ENCODE assay signal across 25 cellular contexts in genomic region chr15:38050988-38051387, GRCh38.
DNase-seq lines count a peak whose midpoint lies in the region; ATAC-seq, FAIRE-seq and TF ChIP-seq lines count a peak whose summit lies in the region.
"Had no signal": no experiment of that assay in that cellular context is flagged by ENCODE, and none has a peak within 500 bp of the region (broad histone marks: within the 10 kb centered on the region; RNA-seq: fewer than 3 reads in every experiment).

No MANE protein-coding gene starts in this region.

- H3K79me2 ChIP-seq in hepatocyte: no peaks in the 10 kb centered on the region

- H3K4me3 ChIP-seq in BLaER1 treated with 17β-estradiol and CSF1 and Interleukin-3, amounts not matched to agents 10 nM and 100 nM: no peak overlapping the region
- H3K4me3 ChIP-seq in hepatocyte: no peak overlapping the region
- H3K4me3 ChIP-seq: esophagus squamous epithelium, gastroesophageal sphincter, lung, SJCRH30 had no signal

- peak overlapping the region in 5 of 11 experiments; percentile 42 to 80 (median 70); a peak in 8 of 22 replicates for H3K9ac ChIP-seq in BLaER1 treated with 17β-estradiol and CSF1 and Interleukin-3, amounts not matched to agents 10 nM and 100 nM

- H3K9me3 ChIP-seq in BLaER1 treated with 17β-estradiol and CSF1 and Interleukin-3, amounts not matched to agents 10 nM and 100 nM (replicated peaks in 1 of 11): peaks cover 6 to 34% (median 10%) of the 10 kb centered on the region in 11 experiments; a peak in 18 of 22 replicates
- no peaks in the 10 kb centered on the region for H3K9me3 ChIP-seq in hepatocyte (ENCODE audit: low read depth)
- H3K9me3 ChIP-seq: esophagus squamous epithelium, gastroesophageal sphincter, SJCRH30 had no signal

- no peak for TF ChIP-seq CTCF in hepatocyte (IDR thresholded peaks at IDR 0.05; ENCODE audit: poor library complexity)
- no peak for TF ChIP-seq CTCF in osteocyte (IDR thresholded peaks at IDR 0.05)

- no peak overlapping the region for H2AFZ ChIP-seq in hepatocyte

- no peaks in the 10 kb centered on the region for H3K27me3 Mint-ChIP-seq in osteocyte (ENCODE audit: unreplicated experiment)

- no peaks in the 10 kb centered on the region for H3K27me3 ChIP-seq in BLaER1 treated with 17β-estradiol and CSF1 and Interleukin-3, amounts not matched to agents 10 nM and 100 nM
- no peaks in the 10 kb centered on the region for H3K27me3 ChIP-seq in hepatocyte
- H3K27me3 ChIP-seq: esophagus squamous epithelium, gastroesophageal sphincter, SJCRH30 had no signal

- no peak for FAIRE-seq in GM19239 (lab: Jason Lieb, UNC)
- FAIRE-seq: colon, D721Med had no signal

- no peaks in the 10 kb centered on the region for H4K20me1 ChIP-seq in BLaER1 treated with 17β-estradiol and CSF1 and Interleukin-3, amounts not matched to agents 10 nM and 100 nM
- no peaks in the 10 kb centered on the region for H4K20me1 ChIP-seq in hepatocyte (ENCODE audit: insufficient read depth, poor library complexity, severe bottlenecking)

- DNase-seq in MV-4-11 (lab: John Stamatoyannopoulos, UW) (peak; percentile 13), hepatocyte (ENCODE audit: low spot score) (no peak), osteocyte (ENCODE audit: extremely low spot score, unreplicated experiment) (no peak), AG08395 (ENCODE audit: low spot score) (no peak), GM19239 (ENCODE audit: insufficient read length, low spot score) (no peak)
- DNase-seq: activated CD4-positive, CD25-positive, alpha-beta regulatory T cell treated with anti-CD3 and anti-CD28 coated beads, Interleukin-2, amount 50 U/mL, for 72 hours; activated CD8-positive, alpha-beta T cell treated with anti-CD3 and anti-CD28 coated beads, Interleukin-2, amount 10 ng/mL, durations not matched to agents 7 days and 5 days; activated T-cell treated with anti-CD3 and anti-CD28 coated beads, Interleukin-2, amount 50 U/mL, for 1 hour; esophagus squamous epithelium; hypothalamus; NCI-H1417 treated with DMSO at 0.1 percent for 48 hours; NCI-H2081 treated with DMSO at 0.1 percent for 48 hours; nucleus accumbens; SJCRH30; stimulated activated CD4-positive, alpha-beta T cell treated with anti-CD3 and anti-CD28 coated beads, Interleukin-4, amount 100 ng/mL, for 24 hours; stimulated activated naive B cell treated with anti-CD40 and anti-IgM and Interleukin-4, amounts not matched to agents 10 μg/mL and 1 μg/mL and 100 μg/mL, for 72 hours had no signal

- H3K36me3 ChIP-seq in BLaER1 treated with 17β-estradiol and CSF1 and Interleukin-3, amounts not matched to agents 10 nM and 100 nM: peaks cover 0 to 4% (median 0%) of the 10 kb centered on the region in 11 experiments; a peak in 1 of 22 replicates
- no peaks in the 10 kb centered on the region for H3K36me3 ChIP-seq in hepatocyte (replicated peaks; ENCODE audit: insufficient read depth, low read depth)
- H3K36me3 ChIP-seq: esophagus squamous epithelium, gastroesophageal sphincter, SJCRH30 had no signal

- peaks cover 0 to 100% (median 23%) of the 10 kb centered on the region in 10 experiments; a peak in 12 of 20 replicates for H3K4me1 ChIP-seq in BLaER1 treated with 17β-estradiol and CSF1 and Interleukin-3, amounts not matched to agents 10 nM and 100 nM
- H3K4me1 ChIP-seq in hepatocyte (ENCODE audit: insufficient read depth): peaks cover 11% of the 10 kb centered on the region
- H3K4me1 ChIP-seq: gastroesophageal sphincter, SJCRH30 had no signal

- H3K36me3 Mint-ChIP-seq in osteocyte (ENCODE audit: unreplicated experiment): no peaks in the 10 kb centered on the region

- peak overlapping the region; percentile 19 for H3K27ac Mint-ChIP-seq in osteocyte (ENCODE audit: unreplicated experiment)
- H3K27ac Mint-ChIP-seq: activated CD8-positive, alpha-beta T cell treated with anti-CD3 and anti-CD28 coated beads, Interleukin-2, amount 10 ng/mL, durations not matched to agents 7 days and 5 days; stimulated activated naive B cell treated with anti-CD40 and anti-IgM and Interleukin-4, amounts not matched to agents 10 μg/mL and 1 μg/mL and 100 μg/mL, for 72 hours had no signal

- peak overlapping the region in 5 of 11 experiments; percentile 71 to 91 (median 83); a peak in 10 of 22 replicates for H3K27ac ChIP-seq in BLaER1 treated with 17β-estradiol and CSF1 and Interleukin-3, amounts not matched to agents 10 nM and 100 nM
- peak overlapping the region; percentile 11 for H3K27ac ChIP-seq in hepatocyte
- H3K27ac ChIP-seq: C4-2B, gastroesophageal sphincter, SJCRH30 had no signal

- ATAC-seq in GM19463 (IDR thresholded peaks at IDR 0.05; ENCODE audit: unreplicated experiment) (no peak), GM21360 (IDR thresholded peaks at IDR 0.05; ENCODE audit: unreplicated experiment) (no peak)
- ATAC-seq: activated CD8-positive, alpha-beta T cell treated with anti-CD3 and anti-CD28 coated beads, Interleukin-2, amount 10 ng/mL, durations not matched to agents 7 days and 5 days; Panc1; stimulated activated naive B cell treated with anti-CD40 and anti-IgM and Interleukin-4, amounts not matched to agents 10 μg/mL and 1 μg/mL and 100 μg/mL, for 72 hours had no signal

- H3K4me2 ChIP-seq in BLaER1 treated with 17β-estradiol and CSF1 and Interleukin-3, amounts not matched to agents 10 nM and 100 nM: peak overlapping the region in 6 of 11 experiments; percentile 45 to 77 (median 60); a peak in 12 of 22 replicates
- H3K4me2 ChIP-seq in hepatocyte: no peak overlapping the region

- no peak overlapping the region for H3K4me3 Mint-ChIP-seq in osteocyte (ENCODE audit: unreplicated experiment)
- H3K4me3 Mint-ChIP-seq: activated CD8-positive, alpha-beta T cell treated with anti-CD3 and anti-CD28 coated beads, Interleukin-2, amount 10 ng/mL, durations not matched to agents 7 days and 5 days; stimulated activated naive B cell treated with anti-CD40 and anti-IgM and Interleukin-4, amounts not matched to agents 10 μg/mL and 1 μg/mL and 100 μg/mL, for 72 hours had no signal

- H3K9me2 ChIP-seq in hepatocyte (replicated peaks; ENCODE audit: insufficient read depth): no peaks in the 10 kb centered on the region

- H3K4me1 Mint-ChIP-seq in osteocyte (ENCODE audit: unreplicated experiment): peaks cover 17% of the 10 kb centered on the region

- no peaks in the 10 kb centered on the region for H3K9me3 Mint-ChIP-seq in osteocyte (ENCODE audit: unreplicated experiment)
